In the genomic region with DNA sequence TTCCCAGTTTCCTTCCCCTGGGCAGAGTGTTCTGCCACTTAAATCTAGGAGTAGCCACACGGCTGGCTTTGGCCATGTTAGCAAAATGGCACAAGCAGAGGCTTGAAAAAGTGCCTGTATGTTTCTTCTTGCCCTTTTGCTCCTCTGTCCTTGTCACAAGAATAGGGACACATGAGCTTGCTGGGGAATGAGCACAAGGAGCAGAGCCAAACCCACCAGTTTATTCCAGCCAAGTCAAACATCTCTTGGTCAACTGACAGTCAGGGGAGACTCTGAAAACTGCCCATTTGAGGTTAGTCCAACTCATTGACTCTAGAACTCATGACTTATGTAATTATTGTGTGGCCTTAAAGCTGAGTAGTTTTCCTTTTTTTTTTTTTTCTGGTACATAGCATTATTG, we compare ENCODE assay signal across 28 cellular contexts.
"Had no signal": no experiment of that assay in that cellular context is flagged by ENCODE, and none has a peak within 500 bp of the region (broad histone marks: within the 10 kb centered on the region; RNA-seq: fewer than 3 reads in every experiment).

No MANE protein-coding gene starts in this region.

- H3K27ac ChIP-seq: coronary artery, esophagus muscularis mucosa, foreskin keratinocyte, heart right ventricle, prostate gland, thyroid gland had no signal

- H3K36me3 ChIP-seq: esophagus muscularis mucosa, heart right ventricle, prostate gland, thyroid gland had no signal

- DNase-seq: dermis blood vessel endothelial cell; effector memory CD4-positive, alpha-beta T cell; foreskin keratinocyte; glutamatergic neuron; heart right ventricle; hypothalamus; immature natural killer cell; islet precursor cell; kidney glomerular epithelial cell; left colon; mesenchymal stem cell; mucosa of descending colon; natural killer cell; right cardiac atrium; small intestine; stimulated activated CD4-positive, alpha-beta T cell treated with anti-CD3 and anti-CD28 coated beads, Interleukin-15, amount 100 ng/mL, for 24 hours; stimulated activated CD4-positive, alpha-beta T cell treated with anti-CD3 and anti-CD28 coated beads, Interleukin-2, amount 100 ng/mL, for 48 hours; stimulated activated naive B cell treated with anti-CD40 and anti-IgM and Interleukin-4, amounts not matched to agents 10 μg/mL and 1 μg/mL and 100 μg/mL, for 72 hours; thyroid gland had no signal

- H3K4me1 ChIP-seq: esophagus muscularis mucosa, foreskin keratinocyte, prostate gland, thyroid gland had no signal

- H3K9me3 ChIP-seq: prostate gland, thyroid gland had no signal

- H3K27me3 Mint-ChIP-seq: central memory CD8-positive, alpha-beta T cell; stimulated activated naive B cell treated with anti-CD40 and anti-IgM and Interleukin-4, amounts not matched to agents 10 μg/mL and 1 μg/mL and 100 μg/mL, for 72 hours; stimulated activated naive CD8-positive, alpha-beta T cell treated with anti-CD3 and anti-CD28 coated beads, Interleukin-15, Interleukin-2, amounts not matched to agents 100 ng/mL and 50 ng/mL, for 24 hours; type B pancreatic cell had no signal

- H3K27ac Mint-ChIP-seq: immature natural killer cell; mesothelial cell of epicardium; natural killer cell; stimulated activated naive B cell treated with anti-CD40 and anti-IgM and Interleukin-4, amounts not matched to agents 10 μg/mL and 1 μg/mL and 100 μg/mL, for 72 hours; stimulated activated naive CD8-positive, alpha-beta T cell treated with anti-CD3 and anti-CD28 coated beads, Interleukin-15, Interleukin-2, amounts not matched to agents 100 ng/mL and 50 ng/mL, for 24 hours; type B pancreatic cell had no signal

- H3K36me3 Mint-ChIP-seq: mesothelial cell of epicardium; natural killer cell; stimulated activated naive B cell treated with anti-CD40 and anti-IgM and Interleukin-4, amounts not matched to agents 10 μg/mL and 1 μg/mL and 100 μg/mL, for 72 hours; type B pancreatic cell had no signal

- ATAC-seq: foreskin keratinocyte; heart right ventricle; left colon; mucosa of descending colon; natural killer cell; stimulated activated naive B cell treated with anti-CD40 and anti-IgM and Interleukin-4, amounts not matched to agents 10 μg/mL and 1 μg/mL and 100 μg/mL, for 72 hours had no signal

- H3K4me3 ChIP-seq: coronary artery, esophagus muscularis mucosa, heart right ventricle, lung, mucosa of descending colon, prostate gland, thyroid gland had no signal

- H3K4me1 Mint-ChIP-seq: central memory CD8-positive, alpha-beta T cell; mesothelial cell of epicardium; neural crest cell; stimulated activated naive B cell treated with anti-CD40 and anti-IgM and Interleukin-4, amounts not matched to agents 10 μg/mL and 1 μg/mL and 100 μg/mL, for 72 hours had no signal

- H3K9me3 Mint-ChIP-seq: type B pancreatic cell had no signal

- H3K27me3 ChIP-seq: esophagus muscularis mucosa, foreskin keratinocyte, heart right ventricle, thyroid gland had no signal

- H3K4me3 Mint-ChIP-seq: central memory CD8-positive, alpha-beta T cell; immature natural killer cell; mesothelial cell of epicardium; natural killer cell; neural crest cell; stimulated activated naive B cell treated with anti-CD40 and anti-IgM and Interleukin-4, amounts not matched to agents 10 μg/mL and 1 μg/mL and 100 μg/mL, for 72 hours; stimulated activated naive CD8-positive, alpha-beta T cell treated with anti-CD3 and anti-CD28 coated beads, Interleukin-15, Interleukin-2, amounts not matched to agents 100 ng/mL and 50 ng/mL, for 24 hours; type B pancreatic cell had no signal
